ENCODE assay signal across 10 cellular contexts in genomic region chr1:9700340-9700739, GRCh38. TPM values are rescaled to one million over a fixed set of nuclear protein-coding genes. Genes with fewer than 3 reads are reported as not detected.
DNase-seq lines count a peak whose midpoint lies in the region; ATAC-seq and TF ChIP-seq lines count a peak whose summit lies in the region.
"Had no signal": no experiment of that assay in that cellular context is flagged by ENCODE, and none has a peak within 500 bp of the region (broad histone marks: within the 10 kb centered on the region; RNA-seq: fewer than 3 reads in every experiment).

No MANE protein-coding gene starts in this region.

- H3K9ac ChIP-seq in endodermal cell (ENCODE audit: extremely low read depth, low read length, poor library complexity, severe bottlenecking), result no peak overlapping the region

- in situ Hi-C loops in ACHN (cut with HindIII; ENCODE audit: low pct_ligation_motif_present, low pct_unique_long_range_greater_than_20kb, low sequenced_read_pairs), result no loop called here

- H3K27me3 ChIP-seq in endodermal cell (ENCODE audit: control insufficient read depth, insufficient read depth, low read length, poor library complexity, severe bottlenecking), result no peaks in the 10 kb centered on the region

- H3K4me1 ChIP-seq in endodermal cell (ENCODE audit: control insufficient read depth, insufficient read depth, low read length), result no peaks in the 10 kb centered on the region

- peak overlapping the region; percentile 71 for H3K27ac Mint-ChIP-seq in activated T-helper 17 cell treated with anti-CD3 and anti-CD28 coated beads, Interleukin-2, amount 50 U/mL, for 72 hours
- H3K27ac Mint-ChIP-seq in endodermal cell, result no peak overlapping the region

- no peak for TF ChIP-seq CTCF in endodermal cell (conservative IDR thresholded peaks at IDR 0.05)

- H3K9me3 Mint-ChIP-seq in activated T-helper 17 cell treated with anti-CD3 and anti-CD28 coated beads, Interleukin-2, amount 50 U/mL, for 72 hours, result no peaks in the 10 kb centered on the region
- peaks cover 7% of the 10 kb centered on the region for H3K9me3 Mint-ChIP-seq in endodermal cell

- peaks cover 77% of the 10 kb centered on the region for H3K36me3 Mint-ChIP-seq in activated T-helper 17 cell treated with anti-CD3 and anti-CD28 coated beads, Interleukin-2, amount 50 U/mL, for 72 hours (ENCODE audit: low read depth)
- H3K36me3 Mint-ChIP-seq in endodermal cell (ENCODE audit: low read depth), result peaks cover 7% of the 10 kb centered on the region

- 78 to 80% methylated on average over 9 to 12 of the region's 12 CpGs for WGBS in endodermal cell (ENCODE audit: insufficient coverage in 1 of 2, insufficient read length in 1 of 2), 2 experiments

- DNase-seq in ACHN (peak; percentile 86), HK-2 (ENCODE audit: unreplicated experiment) (peak; percentile 84), hepatic stellate cell (ENCODE audit: low spot score) (peak; percentile 84), endodermal cell (no peak)
- no peak for DNase-seq in activated CD4-positive, alpha-beta T cell treated with anti-CD3 and anti-CD28 coated beads for 1 hour
- no peak for DNase-seq in activated naive CD4-positive, alpha-beta T cell treated with anti-CD3 and anti-CD28 coated beads, Interleukin-2, amount 50 U/mL, for 16 hours
- DNase-seq: activated gamma-delta T cell, NCI-H524 had no signal

- H3K36me3 ChIP-seq in endodermal cell (ENCODE audit: control insufficient read depth, insufficient read depth, low read length), result no peaks in the 10 kb centered on the region

- no peak for ATAC-seq in activated T-helper 17 cell treated with anti-CD3 and anti-CD28 coated beads, Interleukin-2, amount 50 U/mL, for 72 hours (replicated peaks)
- no peak for ATAC-seq in HG02973 (IDR thresholded peaks at IDR 0.05; ENCODE audit: unreplicated experiment)

- H3K4me3 ChIP-seq in endodermal cell (ENCODE audit: low read length), result no peak overlapping the region

- no peaks in the 10 kb centered on the region for H3K27me3 Mint-ChIP-seq in activated T-helper 17 cell treated with anti-CD3 and anti-CD28 coated beads, Interleukin-2, amount 50 U/mL, for 72 hours
- H3K27me3 Mint-ChIP-seq in endodermal cell (ENCODE audit: insufficient read depth), result peaks cover 1% of the 10 kb centered on the region

- no peak overlapping the region for H3K27ac ChIP-seq in endodermal cell (ENCODE audit: low read depth, low read length)

- no peak overlapping the region for H3K4me3 Mint-ChIP-seq in activated T-helper 17 cell treated with anti-CD3 and anti-CD28 coated beads, Interleukin-2, amount 50 U/mL, for 72 hours
- no peak overlapping the region for H3K4me3 Mint-ChIP-seq in endodermal cell

- H3K9me3 ChIP-seq in endodermal cell (ENCODE audit: control insufficient read depth, low read length), result no peaks in the 10 kb centered on the region

- H3K4me1 Mint-ChIP-seq in activated T-helper 17 cell treated with anti-CD3 and anti-CD28 coated beads, Interleukin-2, amount 50 U/mL, for 72 hours, result peaks cover 33% of the 10 kb centered on the region
- peaks cover 5% of the 10 kb centered on the region for H3K4me1 Mint-ChIP-seq in endodermal cell

RNA-seq across cellular contexts. Expression of gene PIK3CD, which starts 48.8 kb away (rescaled TPM):
- 100 to 1,000 TPM; 114 to 120 TPM for total RNA-seq in activated T-helper 17 cell treated with anti-CD3 and anti-CD28 coated beads, Interleukin-2, amount 50 U/mL, for 72 hours
- 10 to 100 TPM; 13.9 to 14.2 TPM for total RNA-seq in endodermal cell
- polyA plus RNA-seq in endodermal cell (2013, experiment 1 of 2), result 4.3 TPM
- polyA plus RNA-seq in endodermal cell (2013, experiment 2 of 2), result 3.3 TPM

Comparison
In these comparisons a context has a peak if more than half of its experiments do, and no peak if none do; other contexts are left out.
1. DNase-seq: peak in ACHN (single experiment), HK-2 (single experiment) and hepatic stellate cell (single experiment); none in endodermal cell (single experiment), activated CD4-positive, alpha-beta T cell treated with anti-CD3 and anti-CD28 coated beads for 1 hour (single experiment) and activated naive CD4-positive, alpha-beta T cell treated with anti-CD3 and anti-CD28 coated beads, Interleukin-2, amount 50 U/mL, for 16 hours (single experiment).
2. RNA of gene PIK3CD, which starts 48.8 kb away (total RNA-seq): 114 to 120 TPM in activated T-helper 17 cell treated with anti-CD3 and anti-CD28 coated beads, Interleukin-2, amount 50 U/mL, for 72 hours; 13.9 to 14.2 TPM in endodermal cell; every median in the first group is over 4 times any median in the second.